In genomic region chr5:163564321-163564924, GRCh38 we compare ENCODE assay signal across 8 cellular contexts. TPM values are rescaled to one million over a fixed set of nuclear protein-coding genes. Genes with fewer than 3 reads are reported as not detected.
DNase-seq lines count a peak whose midpoint lies in the region; ATAC-seq and TF ChIP-seq lines count a peak whose summit lies in the region.

No MANE protein-coding gene starts in this region.

- no peaks in the 10 kb centered on the region for H3K9me2 ChIP-seq in SK-N-SH

- no peaks in the 10 kb centered on the region for H3K36me3 Mint-ChIP-seq in activated naive CD8-positive, alpha-beta T cell treated with anti-CD3 and anti-CD28 coated beads, Interleukin-2, amount 50 U/mL, for 24 hours (ENCODE audit: low read depth)

- no peak overlapping the region for H3K4me3 Mint-ChIP-seq in activated naive CD8-positive, alpha-beta T cell treated with anti-CD3 and anti-CD28 coated beads, Interleukin-2, amount 50 U/mL, for 24 hours

- peak; percentile 81 for TF ChIP-seq CTCF in BJ (IDR thresholded peaks at IDR 0.05; ENCODE audit: insufficient read depth, low read depth, low read length)
- peak; percentile 95 for TF ChIP-seq CTCF in SK-N-SH (IDR thresholded peaks at IDR 0.05)
- TF ChIP-seq CTCF in heart right ventricle (IDR thresholded peaks at IDR 0.05): peak; percentile 81 to 94 (median 89)

- H3K36me3 ChIP-seq in BJ (ENCODE audit: control insufficient read depth, insufficient read depth, low read length) (no peaks in the 10 kb centered on the region), SK-N-SH (replicated peaks in 1 of 2; ENCODE audit: control insufficient read depth in 1 of 2, insufficient read depth in 2 of 2, low read length in 1 of 2) (no peaks in the 10 kb centered on the region), heart right ventricle (no peaks in the 10 kb centered on the region)

- H3K9me3 Mint-ChIP-seq in activated naive CD8-positive, alpha-beta T cell treated with anti-CD3 and anti-CD28 coated beads, Interleukin-2, amount 50 U/mL, for 24 hours: no peaks in the 10 kb centered on the region

- CTCF ChIA-PET in BJ (lab: Yijun Ruan, JAX) (interaction anchor here (0.6 to 6.2 kb wide), 9 partner anchors 10 to 1643 kb away, joined by 3 to 55 read pairs (median 3); no protein-coding TSS in a partner anchor), SK-N-SH (lab: Yijun Ruan, JAX) (interaction anchor here (0.6 to 3.8 kb wide), 32 partner anchors 8 to 1886 kb away, joined by 3 to 29 read pairs (median 4); no protein-coding TSS in a partner anchor)

- peaks cover 0 to 16% of the 10 kb centered on the region in 2 experiments; a peak in 3 of 4 replicates for H3K4me1 ChIP-seq in SK-N-SH (ENCODE audit: control insufficient read depth in 1 of 2, insufficient read depth in 2 of 2, low read depth in 1 of 2, low read length in 1 of 2)
- H3K4me1 ChIP-seq in heart right ventricle: peaks cover 0 to 24% (median 14%) of the 10 kb centered on the region in 9 donors

- POLR2A ChIA-PET in BJ (lab: Charles Lee): no interaction called here
- POLR2A ChIA-PET in SK-N-SH (lab: Yijun Ruan, JAX): interaction anchor here (0.9 kb wide), 1 partner anchor 59 kb away, joined by 3 read pairs; the partner anchor contains the start of gene MAT2B

- H3K27me3 Mint-ChIP-seq in activated naive CD8-positive, alpha-beta T cell treated with anti-CD3 and anti-CD28 coated beads, Interleukin-2, amount 50 U/mL, for 24 hours: peaks cover 53% of the 10 kb centered on the region

- peaks cover 3% of the 10 kb centered on the region for H3F3A ChIP-seq in SK-N-SH (replicated peaks; ENCODE audit: insufficient read depth)

- H3K9me3 ChIP-seq in SK-N-SH (no peaks in the 10 kb centered on the region), heart right ventricle (peaks cover 0 to 5% (median 0%) of the 10 kb centered on the region in 11 donors)

- no peak overlapping the region for H3K9ac ChIP-seq in SK-N-SH

- peaks cover 2% of the 10 kb centered on the region for H3K27me3 ChIP-seq in BJ (ENCODE audit: control insufficient read depth, insufficient read depth, low read length)
- no peaks in the 10 kb centered on the region for H3K27me3 ChIP-seq in SK-N-SH (ENCODE audit: insufficient read depth)
- peaks cover 0 to 48% (median 26%) of the 10 kb centered on the region in 7 donors for H3K27me3 ChIP-seq in heart right ventricle

- H3K79me2 ChIP-seq in SK-N-SH (ENCODE audit: insufficient read depth): no peaks in the 10 kb centered on the region

- no peak overlapping the region for H3K27ac Mint-ChIP-seq in activated naive CD8-positive, alpha-beta T cell treated with anti-CD3 and anti-CD28 coated beads, Interleukin-2, amount 50 U/mL, for 24 hours

- ATAC-seq in GM18868 (IDR thresholded peaks at IDR 0.05; ENCODE audit: unreplicated experiment) (peak; percentile 36), heart right ventricle (peak in 1 of 8 donors; percentile 59), sciatic nerve (peak; percentile 59)
- no peak for ATAC-seq in activated naive CD8-positive, alpha-beta T cell treated with anti-CD3 and anti-CD28 coated beads, Interleukin-2, amount 50 U/mL, for 24 hours

- DNase-seq in BJ (ENCODE audit: low read depth) (no peak), HPDE6-E6E7 (ENCODE audit: extremely low spot score) (peak; percentile 38), SK-N-SH (peak; percentile 58), heart right ventricle (peak in 1 of 2 donors; percentile 47), sciatic nerve (ENCODE audit: low spot score) (peak; percentile 66), DMS79 treated with DMSO at 0.1 percent for 48 hours (lab: John Stamatoyannopoulos, UW) (no peak)
- peak; percentile 68 for DNase-seq in activated naive CD8-positive, alpha-beta T cell treated with anti-CD3 and anti-CD28 coated beads, Interleukin-2, amount 50 U/mL, for 24 hours

- H3K4me2 ChIP-seq in SK-N-SH: no peak overlapping the region

- no peaks in the 10 kb centered on the region for H4K20me1 ChIP-seq in SK-N-SH (ENCODE audit: insufficient read depth)

- TF ChIP-seq RAD21 in SK-N-SH (IDR thresholded peaks at IDR 0.05; ENCODE audit: low read length): peak; percentile 98

- intact Hi-C loops in heart right ventricle (cut with DNase I) (loop anchor here in 9 of 10 donors (5.0 to 10.0 kb wide), 5 partner anchors 938 to 1640 kb away; no protein-coding TSS in a partner anchor), sciatic nerve (cut with DNase I) (no loop called here)

- H2AFZ ChIP-seq in SK-N-SH (ENCODE audit: low read depth): no peak overlapping the region

- peak in 1 of 2 experiments; percentile 9; a peak in 1 of 4 replicates for TF ChIP-seq EP300 in SK-N-SH (IDR thresholded peaks at IDR 0.05; ENCODE audit: borderline replicate concordance in 1 of 2, low read depth in 1 of 2, low read length in 1 of 2)

- WGBS in SK-N-SH (ENCODE audit: low lambda C conversion rate): 5% methylated on average over 7 of the region's 7 CpGs
- WGBS in heart right ventricle, 2 donors: 12 to 14% methylated on average over 7 of the region's 7 CpGs

- H3K4me3 ChIP-seq in BJ (ENCODE audit: low read depth, low read length) (no peak overlapping the region), SK-N-SH (ENCODE audit: low read depth in 2 of 2, low read length in 1 of 2) (no peak overlapping the region; a peak in 1 of 4 replicates), heart right ventricle (no peak overlapping the region)

- H3K27ac ChIP-seq in SK-N-SH (ENCODE audit: low read depth in 2 of 2, low read length in 1 of 2): peak overlapping the region in 1 of 2 experiments; percentile 64; a peak in 1 of 4 replicates
- no peak overlapping the region for H3K27ac ChIP-seq in heart right ventricle

- peaks cover 28% of the 10 kb centered on the region for H3K4me1 Mint-ChIP-seq in activated naive CD8-positive, alpha-beta T cell treated with anti-CD3 and anti-CD28 coated beads, Interleukin-2, amount 50 U/mL, for 24 hours

TF ChIP-seq in SK-N-SH, 30 proteins besides CTCF, POLR2A, EP300 and RAD21:
- TF ChIP-seq TCF12 (IDR thresholded peaks at IDR 0.05): peak; percentile 40; the same call in 1 of the 2 replicates
- TF ChIP-seq SMC3 (IDR thresholded peaks at IDR 0.05; ENCODE audit: low read depth, low read length): peak; percentile 77
- TF ChIP-seq EZH2phosphoT487 (IDR thresholded peaks at IDR 0.05; ENCODE audit: borderline replicate concordance, low read depth): no peak
- 0 out of 2 replicates have a peak, but pooled peaks have one; percentile 18 for TF ChIP-seq RCOR1 (IDR thresholded peaks at IDR 0.05; ENCODE audit: low read length)

RNA-seq across cellular contexts. Expression of gene MAT2B, which starts 59.0 kb away (rescaled TPM):
- polyA plus RNA-seq in BJ (2011; rRNA removed) (23.5 and 40.3 TPM in 2 replicates), SK-N-SH (2012; rRNA removed) (30.1 and 35.6 TPM in 2 replicates), heart right ventricle (10 to 100 TPM; 22.9 to 34.6 TPM)
- 16.9 and 19.7 TPM in 2 replicates for polyA minus RNA-seq in BJ (2011; rRNA and poly(A)+ RNA removed)
- polyA plus RNA-seq in SK-N-SH (2012; cell fraction: cytosol; rRNA removed): 44.8 and 46.6 TPM in 2 replicates
- 8.1 and 17.8 TPM in 2 replicates for polyA plus RNA-seq in SK-N-SH (2012; cell fraction: nucleus; rRNA removed)
- total RNA-seq in heart right ventricle (10 to 100 TPM; 48.4 to 63.2 (median 56.9) TPM), sciatic nerve (38.3 TPM)

Comparison
In these comparisons a context has a peak if more than half of its experiments do, and no peak if none do; other contexts are left out.
1. DNase-seq: peak in HPDE6-E6E7 (single experiment), SK-N-SH (single experiment), activated naive CD8-positive, alpha-beta T cell treated with anti-CD3 and anti-CD28 coated beads, Interleukin-2, amount 50 U/mL, for 24 hours (single experiment) and sciatic nerve (single experiment); none in BJ (single experiment) and DMS79 treated with DMSO at 0.1 percent for 48 hours (single experiment).
2. Peak in every context shown above with its lines, with median percentiles within 50 percentile points of each other: CTCF ChIP-seq.